ENCODE assay signal across 8 cellular contexts in genomic region chr3:171788546-171789351, GRCh38. TPM values are rescaled to one million over a fixed set of nuclear protein-coding genes. Genes with fewer than 3 reads are reported as not detected.
DNase-seq lines count a peak whose midpoint lies in the region; ATAC-seq, FAIRE-seq and TF ChIP-seq lines count a peak whose summit lies in the region.

No MANE protein-coding gene starts in this region.

- H3K36me3 ChIP-seq in mesenchymal stem cell (ENCODE audit: control insufficient read depth in 1 of 2, insufficient read depth in 2 of 2, low read depth in 1 of 2, low read length in 2 of 2) (no peaks in the 10 kb centered on the region), neural progenitor cell (no peaks in the 10 kb centered on the region), small intestine (ENCODE audit: control insufficient read depth in 2 of 2, insufficient read depth in 2 of 2, low read length in 2 of 2) (peaks cover 0 to 3% of the 10 kb centered on the region in 2 donors)

- peaks cover 27% of the 10 kb centered on the region for H3K79me1 ChIP-seq in mesenchymal stem cell (replicated peaks; ENCODE audit: low read length, poor library complexity, severe bottlenecking)

- intact Hi-C loops in Calu3 (cut with micrococcal nuclease; ENCODE audit: unreplicated experiment): no loop called here
- intact Hi-C loops in activated CD4-positive, alpha-beta memory T cell treated with anti-CD3 and anti-CD28 coated beads for 36 hours (cut with micrococcal nuclease): no loop called here

- H3K27me3 Mint-ChIP-seq in Calu3 (ENCODE audit: unreplicated experiment) (no peaks in the 10 kb centered on the region), neural progenitor cell (ENCODE audit: insufficient read depth, low read depth) (peaks cover 12% of the 10 kb centered on the region)
- H3K27me3 Mint-ChIP-seq in activated CD4-positive, alpha-beta memory T cell treated with anti-CD3 and anti-CD28 coated beads for 36 hours: peaks cover 8% of the 10 kb centered on the region

- peak overlapping the region; percentile 11 to 42 for H3K18ac ChIP-seq in mesenchymal stem cell (ENCODE audit: low read depth in 1 of 2, low read length in 2 of 2)

- H3K9me3 ChIP-seq in mesenchymal stem cell (ENCODE audit: control insufficient read depth, low read length) (no peaks in the 10 kb centered on the region), neural progenitor cell (ENCODE audit: low read depth) (no peaks in the 10 kb centered on the region), small intestine (ENCODE audit: control insufficient read depth, low read depth) (no peaks in the 10 kb centered on the region)

- H2BK5ac ChIP-seq in mesenchymal stem cell (ENCODE audit: low read depth, low read length, poor library complexity, severe bottlenecking): no peak overlapping the region

- H3K4ac ChIP-seq in mesenchymal stem cell (ENCODE audit: low read depth in 1 of 2, low read length in 2 of 2): no peak overlapping the region

- H3K4me2 ChIP-seq in mesenchymal stem cell (ENCODE audit: low read length, poor library complexity, severe bottlenecking): no peak overlapping the region
- H3K4me2 ChIP-seq in neural progenitor cell: no peak overlapping the region

- no peak overlapping the region for H3K14ac ChIP-seq in mesenchymal stem cell (ENCODE audit: low read length in 2 of 2)

- no peaks in the 10 kb centered on the region for H3K27me3 ChIP-seq in mesenchymal stem cell (ENCODE audit: control insufficient read depth in 1 of 2, insufficient read depth in 1 of 2, low read length in 2 of 2)
- no peaks in the 10 kb centered on the region for H3K27me3 ChIP-seq in neural progenitor cell
- no peaks in the 10 kb centered on the region for H3K27me3 ChIP-seq in small intestine (ENCODE audit: control insufficient read depth in 2 of 2, insufficient read depth in 2 of 2, low read length in 2 of 2)

- POLR2A ChIA-PET in activated CD4-positive, alpha-beta memory T cell treated with anti-CD3 and anti-CD28 coated beads for 36 hours (lab: Charles Lee): interaction anchor here (0.6 kb wide), 1 partner anchor 870 kb away, joined by 3 read pairs; no protein-coding TSS in a partner anchor

- TF ChIP-seq CTCF in Calu3 (IDR thresholded peaks at IDR 0.05; ENCODE audit: unreplicated experiment) (no peak), neural progenitor cell (IDR thresholded peaks at IDR 0.05) (no peak)

- no TSS peak for BruUV-seq in Calu3 (replicated peaks; lab: Mats Ljungman, UMichigan)

- WGBS in mesenchymal stem cell: 62% methylated on average over 4 of the region's 6 CpGs
- 37 to 48% (median 42%) methylated on average over 6 of the region's 6 CpGs for WGBS in small intestine, 3 donors

- H3K9ac ChIP-seq in mesenchymal stem cell (ENCODE audit: low read length) (peak overlapping the region; percentile 57), neural progenitor cell (no peak overlapping the region)

- no peaks in the 10 kb centered on the region for H4K20me1 ChIP-seq in neural progenitor cell (ENCODE audit: low read depth)

- ATAC-seq in HG03097 (IDR thresholded peaks at IDR 0.05; ENCODE audit: low FRiP score, unreplicated experiment): no peak

- no peak overlapping the region for H2BK120ac ChIP-seq in mesenchymal stem cell (ENCODE audit: low read depth, low read length)

- H3K79me2 ChIP-seq in neural progenitor cell (ENCODE audit: low read depth): no peaks in the 10 kb centered on the region

- no peaks in the 10 kb centered on the region for H3F3A ChIP-seq in neural progenitor cell (ENCODE audit: low read depth)

- H3K27ac Mint-ChIP-seq in Calu3 (ENCODE audit: unreplicated experiment) (peak overlapping the region; percentile 60), neural progenitor cell (no peak overlapping the region)
- H3K27ac Mint-ChIP-seq in activated CD4-positive, alpha-beta memory T cell treated with anti-CD3 and anti-CD28 coated beads for 36 hours: no peak overlapping the region

- H2BK12ac ChIP-seq in mesenchymal stem cell (ENCODE audit: low read length in 2 of 2): peak overlapping the region in 1 of 2 experiments; percentile 92

- no peak overlapping the region for H2AFZ ChIP-seq in mesenchymal stem cell (ENCODE audit: low read depth, low read length)
- no peak overlapping the region for H2AFZ ChIP-seq in neural progenitor cell (replicated peaks)

- no peak overlapping the region for H4K91ac ChIP-seq in mesenchymal stem cell (ENCODE audit: low read length)

- no peak overlapping the region for H3K23ac ChIP-seq in mesenchymal stem cell (ENCODE audit: low read length in 2 of 2)

- H3K4me1 ChIP-seq in mesenchymal stem cell (ENCODE audit: control insufficient read depth, insufficient read depth, low read depth, low read length) (peaks cover 7% of the 10 kb centered on the region), neural progenitor cell (peaks cover 7% of the 10 kb centered on the region), small intestine (ENCODE audit: control insufficient read depth in 2 of 2, insufficient read depth in 1 of 2, low read depth in 1 of 2, low read length in 1 of 2) (peaks cover 0 to 11% of the 10 kb centered on the region in 2 donors)

- H2BK15ac ChIP-seq in mesenchymal stem cell (ENCODE audit: low read depth, poor library complexity, severe bottlenecking): no peak overlapping the region

- no peak for DNase-seq in Calu3
- peak; percentile 52 for DNase-seq in NAMALWA (ENCODE audit: low spot score)
- DNase-seq in caudate nucleus (lab: John Stamatoyannopoulos, UW): peak in 3 of 61 donors; percentile 19 to 28 (median 27)
- peak; percentile 89 for DNase-seq in mesenchymal stem cell
- no peak for DNase-seq in activated CD4-positive, alpha-beta memory T cell treated with anti-CD3 and anti-CD28 coated beads for 36 hours
- DNase-seq in neural progenitor cell (ENCODE audit: low spot score): no peak
- no peak for DNase-seq in small intestine

- H4K8ac ChIP-seq in mesenchymal stem cell (ENCODE audit: low read length): peak overlapping the region; percentile 16

- FAIRE-seq in small intestine (lab: Jason Lieb, UNC): no peak

- H2AK5ac ChIP-seq in mesenchymal stem cell (ENCODE audit: low read length, severe bottlenecking): no peak overlapping the region

- no peaks in the 10 kb centered on the region for H3K9me3 Mint-ChIP-seq in Calu3 (ENCODE audit: low read depth, unreplicated experiment)
- no peaks in the 10 kb centered on the region for H3K9me3 Mint-ChIP-seq in activated CD4-positive, alpha-beta memory T cell treated with anti-CD3 and anti-CD28 coated beads for 36 hours
- H3K9me3 Mint-ChIP-seq in neural progenitor cell: peaks cover 2% of the 10 kb centered on the region

- H3K27ac ChIP-seq in caudate nucleus (ENCODE audit: low read depth, low read length) (peak overlapping the region; percentile 37), mesenchymal stem cell (ENCODE audit: low read length, poor library complexity, severe bottlenecking) (no peak overlapping the region), neural progenitor cell (no peak overlapping the region), small intestine (ENCODE audit: low read depth in 1 of 2, low read length in 1 of 2) (peak overlapping the region in 1 of 2 donors; percentile 6)

- CTCF ChIA-PET in Calu3 (lab: Charles Lee): interaction anchor here (0.6 to 2.1 kb wide), 8 partner anchors 17 to 314 kb away, joined by 3 to 8 read pairs (median 4); no protein-coding TSS in a partner anchor
- CTCF ChIA-PET in activated CD4-positive, alpha-beta memory T cell treated with anti-CD3 and anti-CD28 coated beads for 36 hours (lab: Charles Lee): interaction anchor here (0.6 to 1.3 kb wide), 3 partner anchors 13 to 544 kb away, joined by 3 to 5 read pairs (median 4); no protein-coding TSS in a partner anchor

- H3K36me3 Mint-ChIP-seq in Calu3 (ENCODE audit: insufficient read depth, unreplicated experiment): peaks cover 9% of the 10 kb centered on the region
- H3K36me3 Mint-ChIP-seq in activated CD4-positive, alpha-beta memory T cell treated with anti-CD3 and anti-CD28 coated beads for 36 hours: no peaks in the 10 kb centered on the region
- peaks cover 2% of the 10 kb centered on the region for H3K36me3 Mint-ChIP-seq in neural progenitor cell

- H3K4me3 ChIP-seq in mesenchymal stem cell (ENCODE audit: insufficient read depth in 1 of 2, low read depth in 1 of 2, low read length in 2 of 2) (peak overlapping the region in 1 of 2 experiments; percentile 20), neural progenitor cell (no peak overlapping the region), small intestine (ENCODE audit: low read depth in 1 of 2, low read length in 2 of 2) (no peak overlapping the region)

- peaks cover 49% of the 10 kb centered on the region for H3K4me1 Mint-ChIP-seq in Calu3 (ENCODE audit: low read depth, unreplicated experiment)
- no peaks in the 10 kb centered on the region for H3K4me1 Mint-ChIP-seq in activated CD4-positive, alpha-beta memory T cell treated with anti-CD3 and anti-CD28 coated beads for 36 hours (ENCODE audit: low read depth)
- peaks cover 25% of the 10 kb centered on the region for H3K4me1 Mint-ChIP-seq in neural progenitor cell

- H3K4me3 Mint-ChIP-seq in Calu3 (ENCODE audit: low read depth, unreplicated experiment): no peak overlapping the region
- H3K4me3 Mint-ChIP-seq in activated CD4-positive, alpha-beta memory T cell treated with anti-CD3 and anti-CD28 coated beads for 36 hours: no peak overlapping the region
- no peak overlapping the region for H3K4me3 Mint-ChIP-seq in neural progenitor cell

RNA-seq across cellular contexts. Expression of gene PLD1, which starts 21.5 kb away (rescaled TPM):
- 58.5 and 61.2 TPM in 2 replicates for total RNA-seq in Calu3 (2022)
- polyA plus RNA-seq in mesenchymal stem cell (2013, experiment 1 of 2): 18.9 TPM
- 18.3 TPM for polyA plus RNA-seq in mesenchymal stem cell (2013, experiment 2 of 2)
- 1 to 10 TPM in 1 of 2 experiments, under 1 TPM in 1; 0.99 to 1.4 TPM for total RNA-seq in activated CD4-positive, alpha-beta memory T cell treated with anti-CD3 and anti-CD28 coated beads for 36 hours
- 0.19 and 0.21 TPM in 2 replicates for total RNA-seq in neural progenitor cell (ENCODE audit: low replicate concordance)
- 10 to 100 TPM; 35.9 to 99.1 (median 50.9) TPM for polyA plus RNA-seq in small intestine

RNA-seq across cellular contexts. Expression of gene TMEM212, which starts 54.4 kb away (rescaled TPM):
- total RNA-seq in Calu3 (2022) (not detected in 2 replicates), neural progenitor cell (ENCODE audit: low replicate concordance) (not detected in 2 replicates)
- polyA plus RNA-seq in mesenchymal stem cell (2013, experiment 1 of 2): 0.06 TPM
- not detected for polyA plus RNA-seq in mesenchymal stem cell (2013, experiment 2 of 2)
- not detected for total RNA-seq in activated CD4-positive, alpha-beta memory T cell treated with anti-CD3 and anti-CD28 coated beads for 36 hours
- not detected for polyA plus RNA-seq in small intestine

Comparison
In these comparisons a context has a peak if more than half of its experiments do, and no peak if none do; other contexts are left out.
1. DNase-seq: peak in NAMALWA (single experiment) and mesenchymal stem cell (single experiment); none in Calu3 (single experiment), activated CD4-positive, alpha-beta memory T cell treated with anti-CD3 and anti-CD28 coated beads for 36 hours (single experiment), neural progenitor cell (single experiment) and small intestine (single experiment).
2. RNA of gene PLD1, which starts 21.5 kb away (total RNA-seq): 58.5 to 61.2 TPM in Calu3; 0.99 to 1.4 TPM in activated CD4-positive, alpha-beta memory T cell treated with anti-CD3 and anti-CD28 coated beads for 36 hours and 0.19 to 0.21 TPM in neural progenitor cell; every median in the first group is over 10 times any median in the second.